Comparison of ENCODE assay signal across 1 cellular context in the genomic region with DNA sequence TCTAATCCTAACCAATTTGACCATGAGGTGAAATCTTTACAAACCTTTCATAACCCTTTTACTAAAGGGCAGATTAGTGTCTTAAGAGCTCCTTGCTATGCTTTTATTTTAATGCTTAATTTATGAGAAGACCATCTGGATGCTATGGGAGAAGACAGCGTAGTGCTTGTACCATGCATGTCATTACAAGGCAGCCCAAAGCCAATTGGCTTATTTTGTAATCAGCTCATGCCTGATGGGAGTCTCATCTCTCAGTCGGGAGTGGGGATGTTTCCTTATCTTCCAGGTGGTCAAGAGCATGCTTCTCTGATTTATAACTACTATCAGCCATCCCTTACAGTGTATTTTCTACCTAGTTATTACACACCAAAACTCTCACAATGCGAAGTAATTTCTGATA.
TF ChIP-seq lines count a peak whose summit lies in the region.

No MANE protein-coding gene starts in this region.

TF ChIP-seq in GM12878, 131 proteins besides CTCF, POLR2A, EP300 and RAD21 (continued from another document):
- no peak for TF ChIP-seq POU2F2 (IDR thresholded peaks at IDR 0.05; ENCODE audit: borderline replicate concordance, low read depth, low read length)
TF ChIP-seq in GM12878: peak in this region for 0.
